In genomic region chr14:21133896-21134295, GRCh38 we compare ENCODE assay signal across 43 cellular contexts. TPM values are rescaled to one million over a fixed set of nuclear protein-coding genes. Genes with fewer than 3 reads are reported as not detected.
"Had no signal": no experiment of that assay in that cellular context is flagged by ENCODE, and none has a peak within 500 bp of the region (broad histone marks: within the 10 kb centered on the region; RNA-seq: fewer than 3 reads in every experiment).

No MANE protein-coding gene starts in this region.

- H3K36me3 Mint-ChIP-seq: activated naive CD4-positive, alpha-beta T cell treated with anti-CD3 and anti-CD28 coated beads, Interleukin-2, amount 10 ng/mL, durations not matched to agents 7 days and 5 days; activated naive CD8-positive, alpha-beta T cell treated with anti-CD3 and anti-CD28 coated beads, Interleukin-2, amount 10 ng/mL, durations not matched to agents 7 days and 5 days; brain; natural killer cell treated with Interleukin-12 subunit alpha and Interleukin-12 subunit beta and Interleukin-15 and Interleukin-18, amount 100 ng/mL, for 72 hours; stimulated activated memory B cell treated with anti-CD40 and anti-IgM and Interleukin-4, amounts not matched to agents 10 μg/mL and 1 μg/mL and 100 μg/mL, for 72 hours had no signal

- H3K4me1 Mint-ChIP-seq: activated CD4-positive, alpha-beta memory T cell treated with anti-CD3 and anti-CD28 coated beads, Interleukin-2, amount 10 ng/mL, durations not matched to agents 7 days and 5 days; activated CD4-positive, alpha-beta T cell treated with anti-CD3 and anti-CD28 coated beads, Interleukin-2, amount 10 ng/mL, durations not matched to agents 7 days and 5 days; activated naive CD4-positive, alpha-beta T cell treated with anti-CD3 and anti-CD28 coated beads, Interleukin-2, amount 10 ng/mL, durations not matched to agents 7 days and 5 days; activated naive CD8-positive, alpha-beta T cell treated with anti-CD3 and anti-CD28 coated beads, Interleukin-2, amount 10 ng/mL, durations not matched to agents 7 days and 5 days; brain; stimulated activated memory B cell treated with anti-CD40 and anti-IgM and Interleukin-4, amounts not matched to agents 10 μg/mL and 1 μg/mL and 100 μg/mL, for 72 hours; stimulated activated naive CD8-positive, alpha-beta T cell treated with anti-CD3 and anti-CD28 coated beads, Interleukin-15, amount 100 ng/mL, for 72 hours had no signal

- H3K27me3 ChIP-seq: ascending aorta, cardiac muscle cell, neutrophil, pancreas, thyroid gland, upper lobe of left lung, vagina had no signal

- H3K36me3 ChIP-seq: ascending aorta, cardiac muscle cell, left ventricle myocardium inferior, neutrophil, pancreas, prostate gland, thyroid gland, upper lobe of left lung, vagina, WERI-Rb-1 had no signal

- H3K27ac Mint-ChIP-seq: activated CD4-positive, alpha-beta memory T cell treated with anti-CD3 and anti-CD28 coated beads, Interleukin-2, amount 10 ng/mL, durations not matched to agents 7 days and 5 days; activated CD4-positive, alpha-beta T cell treated with anti-CD3 and anti-CD28 coated beads, Interleukin-2, amount 10 ng/mL, durations not matched to agents 7 days and 5 days; activated naive CD4-positive, alpha-beta T cell treated with anti-CD3 and anti-CD28 coated beads, Interleukin-2, amount 10 ng/mL, durations not matched to agents 7 days and 5 days; activated naive CD8-positive, alpha-beta T cell treated with anti-CD3 and anti-CD28 coated beads, Interleukin-2, amount 10 ng/mL, durations not matched to agents 7 days and 5 days; activated T-cell treated with anti-CD3 and anti-CD28 coated beads, Interleukin-2, amount 50 U/mL, for 24 hours; brain; natural killer cell treated with Interleukin-12 subunit alpha and Interleukin-12 subunit beta and Interleukin-15 and Interleukin-18, amount 100 ng/mL, for 72 hours; stimulated activated memory B cell treated with anti-CD40 and anti-IgM and Interleukin-4, amounts not matched to agents 10 μg/mL and 1 μg/mL and 100 μg/mL, for 72 hours; stimulated activated naive CD8-positive, alpha-beta T cell treated with anti-CD3 and anti-CD28 coated beads, Interleukin-15, amount 100 ng/mL, for 72 hours; T-helper 17 cell had no signal

- H3K4me1 ChIP-seq: ascending aorta, left ventricle myocardium inferior, pancreas, prostate gland, thyroid gland, upper lobe of left lung, vagina had no signal

- H3K27me3 Mint-ChIP-seq: activated T-cell treated with anti-CD3 and anti-CD28 coated beads, Interleukin-2, amount 50 U/mL, for 24 hours; stimulated activated memory B cell treated with anti-CD40 and anti-IgM and Interleukin-4, amounts not matched to agents 10 μg/mL and 1 μg/mL and 100 μg/mL, for 72 hours; stimulated activated naive CD8-positive, alpha-beta T cell treated with anti-CD3 and anti-CD28 coated beads, Interleukin-15, amount 100 ng/mL, for 72 hours had no signal

- DNase-seq: activated CD4-positive, alpha-beta memory T cell treated with anti-CD3 and anti-CD28 coated beads, Interleukin-2, amount 10 ng/mL, durations not matched to agents 7 days and 5 days; activated CD4-positive, alpha-beta T cell treated with anti-CD3 and anti-CD28 coated beads for 1 hour; activated CD4-positive, alpha-beta T cell treated with anti-CD3 and anti-CD28 coated beads, Interleukin-2, amount 10 ng/mL, durations not matched to agents 7 days and 5 days; activated CD8-positive, alpha-beta memory T cell treated with anti-CD3 and anti-CD28 coated beads, Interleukin-2, amount 50 U/mL, for 48 hours; activated gamma-delta T cell; activated naive CD4-positive, alpha-beta T cell treated with anti-CD3 and anti-CD28 coated beads, Interleukin-2, amount 10 ng/mL, durations not matched to agents 7 days and 5 days; activated naive CD8-positive, alpha-beta T cell treated with anti-CD3 and anti-CD28 coated beads, Interleukin-2, amount 10 ng/mL, durations not matched to agents 7 days and 5 days; activated T-cell treated with anti-CD3 and anti-CD28 coated beads, Interleukin-2, amount 50 U/mL, for 24 hours; cerebellar nuclear complex; dorsolateral prefrontal cortex; effector memory CD4-positive, alpha-beta T cell; erythroblast; head of caudate nucleus; hippocampal formation; left ventricle myocardium inferior; mucosa of descending colon; pancreas; retina; stimulated activated CD4-positive, alpha-beta T cell treated with anti-CD3 and anti-CD28 coated beads, Interleukin-4, amount 100 ng/mL, for 4 hours; stimulated activated CD8-positive, alpha-beta memory T cell treated with anti-CD3 and anti-CD28 coated beads, Interleukin-4, amount 100 ng/mL, for 48 hours; stimulated activated naive CD8-positive, alpha-beta T cell treated with anti-CD3 and anti-CD28 coated beads, Interleukin-15, amount 100 ng/mL, for 72 hours; substantia nigra; T-helper 17 cell; T1000; thyroid gland; upper lobe of left lung; WERI-Rb-1 had no signal

- ATAC-seq: mucosa of descending colon; natural killer cell treated with Interleukin-12 subunit alpha and Interleukin-12 subunit beta and Interleukin-15 and Interleukin-18, amount 100 ng/mL, for 72 hours; pancreas; sciatic nerve; stimulated activated memory B cell treated with anti-CD40 and anti-IgM and Interleukin-4, amounts not matched to agents 10 μg/mL and 1 μg/mL and 100 μg/mL, for 72 hours; stimulated activated naive CD8-positive, alpha-beta T cell treated with anti-CD3 and anti-CD28 coated beads, Interleukin-15, amount 100 ng/mL, for 72 hours; T-helper 17 cell had no signal

- H3K27ac ChIP-seq: ascending aorta, cardiac muscle cell, coronary artery, dorsolateral prefrontal cortex, left ventricle myocardium inferior, neutrophil, pancreas, prostate gland, skin epidermis, thyroid gland, upper lobe of left lung, vagina, WERI-Rb-1 had no signal

- H3K9me3 ChIP-seq: mucosa of descending colon, neutrophil, pancreas, prostate gland, thyroid gland, upper lobe of left lung, vagina had no signal

- H3K9me3 Mint-ChIP-seq: activated CD4-positive, alpha-beta memory T cell treated with anti-CD3 and anti-CD28 coated beads, Interleukin-2, amount 10 ng/mL, durations not matched to agents 7 days and 5 days; activated CD4-positive, alpha-beta T cell treated with anti-CD3 and anti-CD28 coated beads, Interleukin-2, amount 10 ng/mL, durations not matched to agents 7 days and 5 days; activated naive CD4-positive, alpha-beta T cell treated with anti-CD3 and anti-CD28 coated beads, Interleukin-2, amount 10 ng/mL, durations not matched to agents 7 days and 5 days; activated naive CD8-positive, alpha-beta T cell treated with anti-CD3 and anti-CD28 coated beads, Interleukin-2, amount 10 ng/mL, durations not matched to agents 7 days and 5 days; activated T-cell treated with anti-CD3 and anti-CD28 coated beads, Interleukin-2, amount 50 U/mL, for 24 hours; natural killer cell treated with Interleukin-12 subunit alpha and Interleukin-12 subunit beta and Interleukin-15 and Interleukin-18, amount 100 ng/mL, for 72 hours; stimulated activated memory B cell treated with anti-CD40 and anti-IgM and Interleukin-4, amounts not matched to agents 10 μg/mL and 1 μg/mL and 100 μg/mL, for 72 hours; stimulated activated naive CD8-positive, alpha-beta T cell treated with anti-CD3 and anti-CD28 coated beads, Interleukin-15, amount 100 ng/mL, for 72 hours had no signal

- H3K4me3 ChIP-seq: ascending aorta, cardiac muscle cell, coronary artery, dorsolateral prefrontal cortex, left ventricle myocardium inferior, lung, mucosa of descending colon, pancreas, prostate gland, skin epidermis, thyroid gland, upper lobe of left lung, vagina had no signal

- H3K4me3 Mint-ChIP-seq: activated CD4-positive, alpha-beta memory T cell treated with anti-CD3 and anti-CD28 coated beads, Interleukin-2, amount 10 ng/mL, durations not matched to agents 7 days and 5 days; activated CD4-positive, alpha-beta T cell treated with anti-CD3 and anti-CD28 coated beads, Interleukin-2, amount 10 ng/mL, durations not matched to agents 7 days and 5 days; activated naive CD4-positive, alpha-beta T cell treated with anti-CD3 and anti-CD28 coated beads, Interleukin-2, amount 10 ng/mL, durations not matched to agents 7 days and 5 days; activated naive CD8-positive, alpha-beta T cell treated with anti-CD3 and anti-CD28 coated beads, Interleukin-2, amount 10 ng/mL, durations not matched to agents 7 days and 5 days; activated T-cell treated with anti-CD3 and anti-CD28 coated beads, Interleukin-2, amount 50 U/mL, for 24 hours; brain; natural killer cell treated with Interleukin-12 subunit alpha and Interleukin-12 subunit beta and Interleukin-15 and Interleukin-18, amount 100 ng/mL, for 72 hours; stimulated activated memory B cell treated with anti-CD40 and anti-IgM and Interleukin-4, amounts not matched to agents 10 μg/mL and 1 μg/mL and 100 μg/mL, for 72 hours; stimulated activated naive CD8-positive, alpha-beta T cell treated with anti-CD3 and anti-CD28 coated beads, Interleukin-15, amount 100 ng/mL, for 72 hours; T-helper 17 cell had no signal

RNA-seq across cellular contexts. Expression of gene OR5AU1, which starts 22.0 kb away (rescaled TPM):
- total RNA-seq: activated CD4-positive, alpha-beta memory T cell treated with anti-CD3 and anti-CD28 coated beads, Interleukin-2, amount 10 ng/mL, durations not matched to agents 7 days and 5 days; activated CD4-positive, alpha-beta T cell treated with anti-CD3 and anti-CD28 coated beads, Interleukin-2, amount 10 ng/mL, durations not matched to agents 7 days and 5 days; activated naive CD8-positive, alpha-beta T cell treated with anti-CD3 and anti-CD28 coated beads, Interleukin-2, amount 10 ng/mL, durations not matched to agents 7 days and 5 days; ascending aorta; cardiac muscle cell; dorsolateral prefrontal cortex; fibroblast of lung; fibroblast of villous mesenchyme; left ventricle myocardium inferior; lung; mesenteric fat pad; mucosa of descending colon; myocyte; natural killer cell treated with Interleukin-12 subunit alpha and Interleukin-12 subunit beta and Interleukin-15 and Interleukin-18, amount 100 ng/mL, for 72 hours; pancreas; prostate gland; sciatic nerve; T-helper 17 cell; thyroid gland; upper lobe of left lung; vagina had no signal
- polyA plus RNA-seq: cardiac muscle cell, fibroblast of lung, lung, pancreas had no signal

RNA-seq across cellular contexts. Expression of gene TMEM253, which starts 33.0 kb away (rescaled TPM):
- total RNA-seq: activated CD4-positive, alpha-beta memory T cell treated with anti-CD3 and anti-CD28 coated beads, Interleukin-2, amount 10 ng/mL, durations not matched to agents 7 days and 5 days; activated CD4-positive, alpha-beta T cell treated with anti-CD3 and anti-CD28 coated beads, Interleukin-2, amount 10 ng/mL, durations not matched to agents 7 days and 5 days; activated naive CD8-positive, alpha-beta T cell treated with anti-CD3 and anti-CD28 coated beads, Interleukin-2, amount 10 ng/mL, durations not matched to agents 7 days and 5 days; ascending aorta; fibroblast of lung; fibroblast of villous mesenchyme; natural killer cell treated with Interleukin-12 subunit alpha and Interleukin-12 subunit beta and Interleukin-15 and Interleukin-18, amount 100 ng/mL, for 72 hours; prostate gland; vagina had no signal
